In the genomic region with DNA sequence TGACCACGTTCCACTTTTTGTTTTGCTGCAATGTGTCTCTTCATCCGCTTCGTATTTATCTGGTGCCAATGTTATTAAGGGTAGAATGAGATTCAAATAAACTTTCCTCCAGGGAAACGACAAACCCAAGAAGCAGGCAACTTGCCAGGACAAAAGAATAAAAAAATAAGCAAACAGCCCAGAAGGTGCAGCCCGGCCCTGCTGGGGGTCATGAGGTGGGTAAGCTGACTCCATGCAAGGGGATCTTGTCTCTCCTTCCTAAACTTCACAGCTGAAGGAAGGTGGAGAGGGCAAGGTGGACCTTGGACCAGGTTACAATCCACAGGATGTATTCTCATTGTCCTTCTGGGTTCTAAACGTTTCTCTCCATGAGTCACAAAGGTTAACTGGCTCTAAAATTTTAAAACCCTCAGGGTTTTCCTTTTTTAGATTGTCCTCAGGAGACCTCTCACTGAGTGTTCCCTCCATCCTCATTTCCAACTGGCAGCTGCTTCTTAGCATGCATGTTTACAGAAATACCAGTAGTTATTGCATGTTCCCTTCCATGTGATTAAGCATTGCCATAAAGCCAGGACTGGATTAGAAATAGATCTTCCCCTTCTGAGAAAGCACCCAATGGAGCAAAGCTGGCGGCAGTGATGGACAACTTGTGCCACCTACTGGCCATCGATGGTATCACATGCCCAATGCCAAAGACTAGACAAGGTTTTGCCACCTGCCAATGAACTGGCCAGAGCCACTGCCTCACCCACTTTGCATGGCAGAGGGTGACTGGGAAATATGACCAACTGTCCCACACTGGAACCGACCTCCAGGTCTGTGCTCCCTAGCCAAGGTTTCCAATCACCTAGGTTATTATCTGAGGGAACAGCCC, we compare ENCODE assay signal across 8 cellular contexts.
DNase-seq lines count a peak whose midpoint lies in the region; ATAC-seq and TF ChIP-seq lines count a peak whose summit lies in the region.
"Not testable (repeated sequence)": the region's sequence is repeated elsewhere in the genome, so short reads cannot be mapped to it uniquely, and the experiment has no call there.

No MANE protein-coding gene starts in this region.

- not testable (repeated sequence) for H4K20me1 ChIP-seq in BLaER1; OCI-LY1 (ENCODE audit: insufficient read depth, low read length)

- H3K9me2 ChIP-seq in OCI-LY1 (ENCODE audit: low read depth, low read length) = not testable (repeated sequence)

- H3K4me2 ChIP-seq in BLaER1 = peak overlapping the region; percentile 36
- H3K4me2 ChIP-seq in OCI-LY1 (ENCODE audit: low read length) = peak overlapping the region; percentile 14; the same call in 1 of the 2 replicates

- ATAC-seq in GM18867 (IDR thresholded peaks at IDR 0.05; ENCODE audit: unreplicated experiment) (peak; percentile 70), left lung (peak; percentile 97)

- DNase-seq in HL-60 (ENCODE audit: low read depth in 1 of 2, low spot score in 1 of 2) (peak; percentile 22 to 41), epithelial cell of proximal tubule (ENCODE audit: low read depth) (peak; percentile 41), skeletal muscle cell (ENCODE audit: low read depth) (peak; percentile 38)
- peak; percentile 6 for DNase-seq in activated effector memory CD4-positive, alpha-beta T cell treated with Interleukin-2 at 50 U/mL for 16 hours
- not testable (repeated sequence) for DNase-seq in left lung

- not testable (repeated sequence) for H3K27me3 ChIP-seq in BLaER1; HL-60 (ENCODE audit: insufficient read depth, poor library complexity, severe bottlenecking); OCI-LY1 (ENCODE audit: insufficient read depth, low read length); left lung

- not testable (repeated sequence) for H3K27ac ChIP-seq in BLaER1, left lung
- peak overlapping the region; percentile 73 for H3K27ac ChIP-seq in HL-60 (replicated peaks)
- H3K27ac ChIP-seq in OCI-LY1 (ENCODE audit: low read depth, low read length, poor library complexity, severe bottlenecking) = peak overlapping the region; percentile 81

- H3K4me3 ChIP-seq in BLaER1; HL-60 (replicated peaks; ENCODE audit: insufficient read depth, low read length); OCI-LY1 (ENCODE audit: low read depth, low read length, poor library complexity, severe bottlenecking); epithelial cell of proximal tubule (ENCODE audit: low read depth, low read length); left lung; skeletal muscle cell (ENCODE audit: low read depth, low read length): not testable (repeated sequence)

- H3F3A ChIP-seq in OCI-LY1 (ENCODE audit: insufficient read depth, low read length) = not testable (repeated sequence)

- H3K79me2 ChIP-seq in OCI-LY1 (ENCODE audit: insufficient read depth, low read length) = not testable (repeated sequence)

- H3K4me1 ChIP-seq in BLaER1, left lung: not testable (repeated sequence)
- H3K4me1 ChIP-seq in OCI-LY1 (ENCODE audit: insufficient read depth, low read length, severe bottlenecking) = peaks cover 25% of the 10 kb centered on the region

- intact Hi-C loops in left lung (cut with DNase I) = not testable (repeated sequence)

- not testable (repeated sequence) for H3K36me3 ChIP-seq in BLaER1; OCI-LY1 (ENCODE audit: insufficient read depth, low read length); left lung

- H3K9me3 ChIP-seq in BLaER1; OCI-LY1 (ENCODE audit: low read length); left lung: not testable (repeated sequence)

- not testable (repeated sequence) for H2AFZ ChIP-seq in OCI-LY1 (ENCODE audit: low read length)

- TF ChIP-seq CTCF in HL-60 (IDR thresholded peaks at IDR 0.05; ENCODE audit: insufficient read depth, low read length) = not testable (repeated sequence)
- TF ChIP-seq CTCF in OCI-LY1 (IDR thresholded peaks at IDR 0.05; ENCODE audit: low read length) (peak; percentile 42; the same call in 1 of the 2 replicates), epithelial cell of proximal tubule (conservative IDR thresholded peaks at IDR 0.05; ENCODE audit: low read depth, low read length) (peak; percentile 43), left lung (IDR thresholded peaks at IDR 0.05) (peak; percentile 51 to 65)

- not testable (repeated sequence) for H3K9ac ChIP-seq in BLaER1
- peak overlapping the region; percentile 25 for H3K9ac ChIP-seq in OCI-LY1 (ENCODE audit: low read length)
